Comparison of ENCODE assay signal across 17 cellular contexts in genomic region chr5:13115476-13115875, GRCh38.
DNase-seq lines count a peak whose midpoint lies in the region; ATAC-seq, FAIRE-seq and TF ChIP-seq lines count a peak whose summit lies in the region.
"Had no signal": no experiment of that assay in that cellular context is flagged by ENCODE, and none has a peak within 500 bp of the region (broad histone marks: within the 10 kb centered on the region; RNA-seq: fewer than 3 reads in every experiment).

No MANE protein-coding gene starts in this region.

- BruUV-seq in PC-3 (replicated peaks; lab: Mats Ljungman, UMichigan): no TSS peak

- intact Hi-C loops in PC-3 (cut with micrococcal nuclease): loop anchor here (10.0 kb wide), 1 partner anchor 161 kb away; no protein-coding TSS in a partner anchor

- no peak overlapping the region for H3K27ac ChIP-seq in PC-3 (ENCODE audit: low read length)

- CTCF ChIA-PET in PC-3 (lab: Charles Lee): no interaction called here

- H3K4me1 ChIP-seq in PC-3 (ENCODE audit: insufficient read depth, low read length): no peaks in the 10 kb centered on the region

- ATAC-seq in PC-3: peak; percentile 29
- ATAC-seq in GM19395 (IDR thresholded peaks at IDR 0.05; ENCODE audit: unreplicated experiment): no peak

- no peak overlapping the region for H3K9ac ChIP-seq in PC-3 (ENCODE audit: low read length)
- H3K9ac ChIP-seq: BLaER1 treated with 17β-estradiol and CSF1 and Interleukin-3, amounts not matched to agents 10 nM and 100 nM had no signal

- H2AFZ ChIP-seq in PC-3 (ENCODE audit: low read length): no peak overlapping the region

- H4K20me1 ChIP-seq in PC-3 (ENCODE audit: low read length): no peaks in the 10 kb centered on the region
- H4K20me1 ChIP-seq: BLaER1 treated with 17β-estradiol and CSF1 and Interleukin-3, amounts not matched to agents 10 nM and 100 nM had no signal

- no peaks in the 10 kb centered on the region for H3K79me2 ChIP-seq in PC-3 (ENCODE audit: low read length)

- H3K9me2 ChIP-seq in PC-3 (replicated peaks; ENCODE audit: low read length): no peaks in the 10 kb centered on the region

- H3K27me3 ChIP-seq in PC-3 (ENCODE audit: low read length): no peaks in the 10 kb centered on the region
- H3K27me3 ChIP-seq in bronchial epithelial cell (ENCODE audit: control insufficient read depth, insufficient read depth, low read length): no peaks in the 10 kb centered on the region
- H3K27me3 ChIP-seq: BLaER1 treated with 17β-estradiol and CSF1 and Interleukin-3, amounts not matched to agents 10 nM and 100 nM had no signal

- no peak overlapping the region for H3K4me2 ChIP-seq in PC-3 (ENCODE audit: low read length)

- no peaks in the 10 kb centered on the region for H3K36me3 ChIP-seq in PC-3 (ENCODE audit: low read depth, low read length)
- H3K36me3 ChIP-seq in bronchial epithelial cell (ENCODE audit: control insufficient read depth, insufficient read depth, low read length): no peaks in the 10 kb centered on the region
- H3K36me3 ChIP-seq: BLaER1 treated with 17β-estradiol and CSF1 and Interleukin-3, amounts not matched to agents 10 nM and 100 nM had no signal

- no peak overlapping the region for H3K4me3 ChIP-seq in PC-3 (ENCODE audit: low read length)
- no peak overlapping the region for H3K4me3 ChIP-seq in bronchial epithelial cell (ENCODE audit: low read depth, low read length)
- H3K4me3 ChIP-seq: BLaER1 treated with 17β-estradiol and CSF1 and Interleukin-3, amounts not matched to agents 10 nM and 100 nM had no signal

- no peaks in the 10 kb centered on the region for H3F3A ChIP-seq in PC-3 (ENCODE audit: low read length, unreplicated experiment)

- DNase-seq in CD1c-positive myeloid dendritic cell (ENCODE audit: extremely low spot score) (peak; percentile 24), HCEC 1CT (peak; percentile 67), PC-3 (no peak), bronchial epithelial cell (ENCODE audit: low read depth) (peak; percentile 59), DMS153 treated with DMSO at 0.1 percent for 48 hours (lab: John Stamatoyannopoulos, UW; ENCODE audit: unreplicated experiment) (no peak)
- DNase-seq in stimulated activated CD4-positive, alpha-beta T cell treated with anti-CD3 and anti-CD28 coated beads, Interleukin-1b, Interleukin-23, amount 100 ng/mL, for 48 hours: no peak
- DNase-seq: CD4-positive, CD25-positive, alpha-beta regulatory T cell; CD8-positive, alpha-beta memory T cell; COR-L47; DMS 273 treated with DMSO at 0.1 percent for 48 hours; GDM1; GOT3; H7 had no signal

- no peaks in the 10 kb centered on the region for H3K9me3 ChIP-seq in PC-3 (ENCODE audit: low read length)
- H3K9me3 ChIP-seq: BLaER1 treated with 17β-estradiol and CSF1 and Interleukin-3, amounts not matched to agents 10 nM and 100 nM had no signal

- TF ChIP-seq CTCF in PC-3 (conservative IDR thresholded peaks at IDR 0.05; ENCODE audit: low read depth, low read length) (no peak), bronchial epithelial cell (IDR thresholded peaks at IDR 0.05; ENCODE audit: insufficient read depth, low read length, severe bottlenecking) (no peak)

- FAIRE-seq in bronchial epithelial cell (lab: Jason Lieb, UNC): no peak
- FAIRE-seq: GM12892, GM18507 had no signal

- POLR2A ChIA-PET in PC-3 (lab: Charles Lee; ENCODE audit: unreplicated experiment): no interaction called here

Comparison
In these comparisons a context has a peak if more than half of its experiments do, and no peak if none do; other contexts are left out.
1. DNase-seq: peak in CD1c-positive myeloid dendritic cell (single experiment), HCEC 1CT (single experiment) and bronchial epithelial cell (single experiment); none in PC-3 (single experiment), DMS153 treated with DMSO at 0.1 percent for 48 hours (single experiment) and stimulated activated CD4-positive, alpha-beta T cell treated with anti-CD3 and anti-CD28 coated beads, Interleukin-1b, Interleukin-23, amount 100 ng/mL, for 48 hours (single experiment).